ENCODE assay signal across 1 cellular context in the genomic region with DNA sequence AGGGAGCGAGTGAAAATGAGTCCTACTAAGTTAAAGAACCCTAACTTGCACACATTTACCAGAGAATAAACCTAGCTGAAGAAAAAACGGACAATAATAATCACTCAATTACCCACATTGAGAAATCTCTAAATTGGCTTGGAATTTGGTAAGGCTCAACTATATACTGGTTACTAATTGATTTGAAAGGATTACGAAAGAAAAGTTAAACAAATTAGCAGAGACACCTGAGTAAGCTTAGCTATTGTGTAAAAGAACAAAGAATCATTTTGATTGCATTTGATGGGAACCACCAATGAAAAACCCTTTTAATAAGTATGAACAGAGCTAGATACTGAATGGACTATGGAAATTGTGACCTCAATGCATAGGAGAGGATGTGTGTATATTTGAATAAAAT.
TF ChIP-seq lines count a peak whose summit lies in the region.

No MANE protein-coding gene starts in this region.

TF ChIP-seq in HCT116, 20 proteins besides CTCF, POLR2A, EP300 and RAD21 (continued from another document):
- TF ChIP-seq SP1 (IDR thresholded peaks at IDR 0.05; ENCODE audit: low read depth) (no peak), ZBTB33 (IDR thresholded peaks at IDR 0.05; ENCODE audit: extremely low read depth, insufficient replicate concordance, low read length) (no peak), JUND (IDR thresholded peaks at IDR 0.05) (no peak), ELF1 (IDR thresholded peaks at IDR 0.05; ENCODE audit: borderline replicate concordance, low read depth) (no peak), EZH2 (IDR thresholded peaks at IDR 0.05) (no peak), CBX3 (IDR thresholded peaks at IDR 0.05; ENCODE audit: low read depth) (no peak), FOSL1 (IDR thresholded peaks at IDR 0.05; ENCODE audit: low read depth) (no peak), TCF7L2 (IDR thresholded peaks at IDR 0.05; ENCODE audit: borderline replicate concordance, extremely low read depth, insufficient read depth, insufficient read length) (no peak), EGR1 (IDR thresholded peaks at IDR 0.05; ENCODE audit: low read depth) (no peak)
- TF ChIP-seq, protein P1, sequence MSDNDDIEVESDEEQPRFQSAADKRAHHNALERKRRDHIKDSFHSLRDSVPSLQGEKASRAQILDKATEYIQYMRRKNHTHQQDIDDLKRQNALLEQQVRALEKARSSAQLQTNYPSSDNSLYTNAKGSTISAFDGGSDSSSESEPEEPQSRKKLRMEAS (IDR thresholded peaks at IDR 0.05), result no peak
